8 cellular contexts compared by ENCODE assay signal in genomic region chr2:205680067-205680466, GRCh38. TPM values are rescaled to one million over a fixed set of nuclear protein-coding genes. Genes with fewer than 3 reads are reported as not detected.
A peak's percentile ranks its signal among the peaks of the same experiment; 100 is the strongest.
DNase-seq lines count a peak whose midpoint lies in the region; ATAC-seq lines count a peak whose summit lies in the region.

No MANE protein-coding gene starts in this region.

- POLR2A ChIA-PET in activated CD4-positive, alpha-beta T cell treated with anti-CD3 and anti-CD28 coated beads, Interleukin-2, amount 10 ng/mL, durations not matched to agents 7 days and 5 days (lab: Charles Lee): no interaction called here

- peaks cover 37% of the 10 kb centered on the region for H3K4me1 Mint-ChIP-seq in activated CD4-positive, alpha-beta T cell treated with anti-CD3 and anti-CD28 coated beads, Interleukin-2, amount 10 ng/mL, durations not matched to agents 7 days and 5 days
- H3K4me1 Mint-ChIP-seq in natural killer cell treated with Interleukin-12 subunit alpha and Interleukin-12 subunit beta and Interleukin-15 and Interleukin-18, amount 100 ng/mL, for 72 hours (ENCODE audit: low read depth in 2 of 2): peaks cover 4 to 7% of the 10 kb centered on the region in 2 donors

- peaks cover 56% of the 10 kb centered on the region for H3K27me3 Mint-ChIP-seq in activated CD4-positive, alpha-beta T cell treated with anti-CD3 and anti-CD28 coated beads, Interleukin-2, amount 10 ng/mL, durations not matched to agents 7 days and 5 days
- H3K27me3 Mint-ChIP-seq in natural killer cell treated with Interleukin-12 subunit alpha and Interleukin-12 subunit beta and Interleukin-15 and Interleukin-18, amount 100 ng/mL, for 72 hours: peaks cover 44 to 65% of the 10 kb centered on the region in 2 donors

- no peaks in the 10 kb centered on the region for H3K9me3 Mint-ChIP-seq in activated CD4-positive, alpha-beta T cell treated with anti-CD3 and anti-CD28 coated beads, Interleukin-2, amount 10 ng/mL, durations not matched to agents 7 days and 5 days
- no peaks in the 10 kb centered on the region for H3K9me3 Mint-ChIP-seq in natural killer cell treated with Interleukin-12 subunit alpha and Interleukin-12 subunit beta and Interleukin-15 and Interleukin-18, amount 100 ng/mL, for 72 hours

- CTCF ChIA-PET in activated CD4-positive, alpha-beta T cell treated with anti-CD3 and anti-CD28 coated beads, Interleukin-2, amount 10 ng/mL, durations not matched to agents 7 days and 5 days (lab: Charles Lee): interaction anchor here (1.2 kb wide), 1 partner anchor 9 kb away, joined by 4 read pairs; no protein-coding TSS in a partner anchor

- no peaks in the 10 kb centered on the region for H3K36me3 Mint-ChIP-seq in activated CD4-positive, alpha-beta T cell treated with anti-CD3 and anti-CD28 coated beads, Interleukin-2, amount 10 ng/mL, durations not matched to agents 7 days and 5 days (ENCODE audit: low read depth)
- H3K36me3 Mint-ChIP-seq in natural killer cell treated with Interleukin-12 subunit alpha and Interleukin-12 subunit beta and Interleukin-15 and Interleukin-18, amount 100 ng/mL, for 72 hours: no peaks in the 10 kb centered on the region

- ATAC-seq in GM19467 (IDR thresholded peaks at IDR 0.05; ENCODE audit: unreplicated experiment) (peak; percentile 50), HG03520 (IDR thresholded peaks at IDR 0.05; ENCODE audit: unreplicated experiment) (peak; percentile 63), esophagus mucosa (peak; percentile 27)
- peak; percentile 44 for ATAC-seq in natural killer cell treated with Interleukin-12 subunit alpha and Interleukin-12 subunit beta and Interleukin-15 and Interleukin-18, amount 100 ng/mL, for 72 hours

- no peak overlapping the region for H3K27ac Mint-ChIP-seq in activated CD4-positive, alpha-beta T cell treated with anti-CD3 and anti-CD28 coated beads, Interleukin-2, amount 10 ng/mL, durations not matched to agents 7 days and 5 days
- no peak overlapping the region for H3K27ac Mint-ChIP-seq in natural killer cell treated with Interleukin-12 subunit alpha and Interleukin-12 subunit beta and Interleukin-15 and Interleukin-18, amount 100 ng/mL, for 72 hours

- no peak overlapping the region for H3K4me3 Mint-ChIP-seq in activated CD4-positive, alpha-beta T cell treated with anti-CD3 and anti-CD28 coated beads, Interleukin-2, amount 10 ng/mL, durations not matched to agents 7 days and 5 days
- no peak overlapping the region for H3K4me3 Mint-ChIP-seq in natural killer cell treated with Interleukin-12 subunit alpha and Interleukin-12 subunit beta and Interleukin-15 and Interleukin-18, amount 100 ng/mL, for 72 hours

- peak; percentile 42 for DNase-seq in DMS114 treated with DMSO at 0.1 percent for 48 hours (lab: John Stamatoyannopoulos, UW; ENCODE audit: unreplicated experiment)
- peak; percentile 78 for DNase-seq in NCI-H524 treated with DMSO at 0.1 percent for 48 hours (lab: John Stamatoyannopoulos, UW)
- peak; percentile 66 for DNase-seq in activated CD4-positive, alpha-beta T cell treated with anti-CD3 and anti-CD28 coated beads, Interleukin-2, amount 10 ng/mL, durations not matched to agents 7 days and 5 days
- no peak for DNase-seq in natural killer cell treated with Interleukin-12 subunit alpha and Interleukin-12 subunit beta and Interleukin-15 and Interleukin-18, amount 100 ng/mL, for 72 hours (ENCODE audit: low spot score)
- no peak for DNase-seq in cerebellum (ENCODE audit: low spot score)

RNA-seq across cellular contexts. Expression of gene NRP2, which starts 2.2 kb away (rescaled TPM):
- total RNA-seq in activated CD4-positive, alpha-beta T cell treated with anti-CD3 and anti-CD28 coated beads, Interleukin-2, amount 10 ng/mL, durations not matched to agents 7 days and 5 days: 1 to 10 TPM; 7.1 to 8.1 TPM
- total RNA-seq in esophagus mucosa (20.0 TPM), cerebellum (46.0 TPM)
- total RNA-seq in natural killer cell treated with Interleukin-12 subunit alpha and Interleukin-12 subunit beta and Interleukin-15 and Interleukin-18, amount 100 ng/mL, for 72 hours: 1 to 10 TPM; 1.5 to 2.6 TPM

Comparison
In these comparisons a context has a peak if more than half of its experiments do, and no peak if none do; other contexts are left out.
1. DNase-seq: peak in DMS114 treated with DMSO at 0.1 percent for 48 hours (single experiment), NCI-H524 treated with DMSO at 0.1 percent for 48 hours (single experiment) and activated CD4-positive, alpha-beta T cell treated with anti-CD3 and anti-CD28 coated beads, Interleukin-2, amount 10 ng/mL, durations not matched to agents 7 days and 5 days (single experiment); none in natural killer cell treated with Interleukin-12 subunit alpha and Interleukin-12 subunit beta and Interleukin-15 and Interleukin-18, amount 100 ng/mL, for 72 hours (single experiment) and cerebellum (single experiment).
2. Peak in every context shown above with its lines, with median percentiles within 50 percentile points of each other: ATAC-seq.